In genomic region chr20:8131598-8132014, GRCh38 we compare ENCODE assay signal across 8 cellular contexts. TPM values are rescaled to one million over a fixed set of nuclear protein-coding genes. Genes with fewer than 3 reads are reported as not detected.
DNase-seq lines count a peak whose midpoint lies in the region; ATAC-seq and TF ChIP-seq lines count a peak whose summit lies in the region.

No MANE protein-coding gene starts in this region.

- peaks cover 45% of the 10 kb centered on the region for H3K27me3 ChIP-seq in RWPE2 (ENCODE audit: insufficient read depth, poor library complexity, severe bottlenecking)
- H3K27me3 ChIP-seq in fibroblast of lung (ENCODE audit: control insufficient read depth, insufficient read depth, low read length) = no peaks in the 10 kb centered on the region
- H3K27me3 ChIP-seq in ovary = no peaks in the 10 kb centered on the region

- TF ChIP-seq CTCF in HFF-Myc (IDR thresholded peaks at IDR 0.05; ENCODE audit: low read depth, low read length, missing control alignments) (no peak), RWPE2 (IDR thresholded peaks at IDR 0.05; ENCODE audit: poor library complexity, severe bottlenecking) (no peak), fibroblast of lung (conservative IDR thresholded peaks at IDR 0.05 in 1 of 2, IDR thresholded peaks at IDR 0.05 in 1 of 2; ENCODE audit: low read depth in 1 of 2, low read length in 2 of 2) (no peak), ovary (IDR thresholded peaks at IDR 0.05) (no peak)

- no peak overlapping the region for H3K9ac ChIP-seq in fibroblast of lung (ENCODE audit: insufficient read depth, low read length)

- H3K79me2 ChIP-seq in fibroblast of lung (ENCODE audit: control insufficient read depth, insufficient read depth, low read length) = peaks cover 14% of the 10 kb centered on the region

- intact Hi-C loops in ovary (cut with DNase I) = loop anchor here in 3 of 4 donors (2.0 to 10.0 kb wide), 3 partner anchors 253 to 589 kb away; no protein-coding TSS in a partner anchor

- no peaks in the 10 kb centered on the region for H3K9me3 ChIP-seq in RWPE2 (ENCODE audit: severe bottlenecking)
- H3K9me3 ChIP-seq in fibroblast of lung (ENCODE audit: control insufficient read depth, insufficient read depth, low read depth, low read length) = no peaks in the 10 kb centered on the region
- H3K9me3 ChIP-seq in ovary = no peaks in the 10 kb centered on the region

- TF ChIP-seq EP300 in ovary (IDR thresholded peaks at IDR 0.05) = no peak

- H4K20me1 ChIP-seq in fibroblast of lung (ENCODE audit: control insufficient read depth, extremely low read depth, insufficient read depth, low read length) = no peaks in the 10 kb centered on the region

- TF ChIP-seq POLR2A in ovary (IDR thresholded peaks at IDR 0.05) = no peak

- H3K4me2 ChIP-seq in fibroblast of lung (ENCODE audit: extremely low read depth, insufficient read depth, low read length) = peak overlapping the region; percentile 94

- H3K36me3 ChIP-seq in RWPE2 (ENCODE audit: low read depth) (no peaks in the 10 kb centered on the region), fibroblast of lung (ENCODE audit: control insufficient read depth, insufficient read depth, low read length) (no peaks in the 10 kb centered on the region), ovary (no peaks in the 10 kb centered on the region)

- DNase-seq in HFF-Myc (ENCODE audit: extremely low read depth, low read depth) (no peak), RWPE2 (ENCODE audit: low spot score) (no peak), fibroblast of lung (ENCODE audit: low read depth in 2 of 2) (peak; percentile 44 to 45), ovary (no peak), NCI-H2196 treated with DMSO at 0.1 percent for 48 hours (lab: John Stamatoyannopoulos, UW; ENCODE audit: unreplicated experiment) (no peak), AG08395 (ENCODE audit: low spot score) (no peak), KG1 (lab: John Stamatoyannopoulos, UW) (no peak)

- H3K4me1 ChIP-seq in RWPE2 (ENCODE audit: insufficient read depth, poor library complexity, severe bottlenecking) (no peaks in the 10 kb centered on the region), fibroblast of lung (ENCODE audit: control insufficient read depth, extremely low read depth, insufficient read depth, low read length) (peaks cover 2% of the 10 kb centered on the region), ovary (ENCODE audit: insufficient read depth) (peaks cover 5% of the 10 kb centered on the region)

- peak overlapping the region; percentile 68 for H3K4me3 ChIP-seq in HFF-Myc (replicated peaks; ENCODE audit: low read depth, low read length)
- peak overlapping the region; percentile 11 for H3K4me3 ChIP-seq in RWPE2 (ENCODE audit: severe bottlenecking)
- peak overlapping the region; percentile 66 to 81 (median 68) for H3K4me3 ChIP-seq in fibroblast of lung (replicated peaks in 1 of 4; ENCODE audit: control extremely low read depth in 1 of 4, insufficient read depth in 1 of 4, low read depth in 3 of 4, low read length in 4 of 4)
- H3K4me3 ChIP-seq in ovary = peak overlapping the region; percentile 55

- H3K27ac ChIP-seq in RWPE2 (ENCODE audit: poor library complexity, severe bottlenecking) (no peak overlapping the region), fibroblast of lung (ENCODE audit: insufficient read depth, low read length) (peak overlapping the region; percentile 18), ovary (peak overlapping the region in 1 of 2 donors; percentile 14)

- peak overlapping the region; percentile 77 for H2AFZ ChIP-seq in fibroblast of lung (ENCODE audit: low read length)

- WGBS in ovary, 3 donors = 0 to 1% (median 0%) methylated on average over 18 of the region's 18 CpGs

- ATAC-seq in GM18517 (IDR thresholded peaks at IDR 0.05; ENCODE audit: unreplicated experiment) (peak; percentile 5), RWPE2 (ENCODE audit: low read depth) (peak; percentile 49)

RNA-seq across cellular contexts. Expression of gene PLCB1, which starts 0.5 kb away (rescaled TPM):
- total RNA-seq in fibroblast of lung (9.0 and 13.4 TPM in 2 replicates), ovary (10 to 100 TPM in 4 of 7 donors, 1 to 10 TPM in 3; 3.6 to 29.5 (median 10.0) TPM)
- polyA plus RNA-seq in fibroblast of lung (14.5 and 23.3 TPM in 2 replicates), ovary (1 to 10 TPM; 2.9 to 8.3 TPM)
- polyA plus RNA-seq in fibroblast of lung (2012) = 10.3 and 14.3 TPM in 2 replicates
- 8.1 and 13.2 TPM in 2 replicates for polyA minus RNA-seq in fibroblast of lung (ENCODE audit: low replicate concordance)

Comparison
In these comparisons a context has a peak if more than half of its experiments do, and no peak if none do; other contexts are left out.
1. DNase-seq: peak in fibroblast of lung (2 of 2); none in HFF-Myc (single experiment), RWPE2 (single experiment), ovary (0 of 5), NCI-H2196 treated with DMSO at 0.1 percent for 48 hours (single experiment), AG08395 (single experiment) and KG1 (single experiment).
2. H3K4me3 ChIP-seq: peak in every context shown above with its lines; median percentile 68 in HFF-Myc; 68 in fibroblast of lung; 55 in ovary; 11 in RWPE2.